15 cellular contexts compared by ENCODE assay signal in genomic region chr1:43165765-43166164, GRCh38. TPM values are rescaled to one million over a fixed set of nuclear protein-coding genes. Genes with fewer than 3 reads are reported as not detected.
DNase-seq lines count a peak whose midpoint lies in the region; ATAC-seq and TF ChIP-seq lines count a peak whose summit lies in the region.
"Had no signal": no experiment of that assay in that cellular context is flagged by ENCODE, and none has a peak within 500 bp of the region (broad histone marks: within the 10 kb centered on the region; RNA-seq: fewer than 3 reads in every experiment).

No MANE protein-coding gene starts in this region.

- no peaks in the 10 kb centered on the region for H3K27me3 Mint-ChIP-seq in mesothelial cell of epicardium (ENCODE audit: low read depth)
- H3K27me3 Mint-ChIP-seq: CD4-positive, alpha-beta memory T cell had no signal

- dilution Hi-C loops in IMR-90 (cut with HindIII; ENCODE audit: low sequenced_read_pairs, unreplicated experiment), result no loop called here

- H3K36me3 ChIP-seq in IMR-90 (ENCODE audit: control insufficient read depth, insufficient read depth, low read length), result peaks cover 36% of the 10 kb centered on the region

- TF ChIP-seq POLR2A in IMR-90 (IDR thresholded peaks at IDR 0.05; ENCODE audit: low read depth, low read length), result no peak

- no peak overlapping the region for H3K4ac ChIP-seq in IMR-90 (ENCODE audit: low read depth, low read length)

- no peak overlapping the region for H2AK9ac ChIP-seq in IMR-90 (replicated peaks; ENCODE audit: low read depth, low read length, poor library complexity)

- H4K5ac ChIP-seq in IMR-90 (ENCODE audit: low read depth, low read length), result no peak overlapping the region

- H3K4me2 ChIP-seq in IMR-90 (ENCODE audit: low read depth, low read length), result no peak overlapping the region
- H3K4me2 ChIP-seq: A549 had no signal

- no peak overlapping the region for H2BK20ac ChIP-seq in IMR-90 (ENCODE audit: low read depth, low read length)

- in situ Hi-C loops in IMR-90 (cut with MboI; ENCODE audit: low sequenced_read_pairs), result no loop called here

- H3K9me3 Mint-ChIP-seq in activated naive CD4-positive, alpha-beta T cell treated with anti-CD3 and anti-CD28 coated beads, Interleukin-2, amount 50 U/mL, for 72 hours, result no peaks in the 10 kb centered on the region
- no peaks in the 10 kb centered on the region for H3K9me3 Mint-ChIP-seq in mesothelial cell of epicardium

- H3K9ac ChIP-seq in IMR-90 (ENCODE audit: low read depth, low read length), result no peak overlapping the region

- no peak overlapping the region for H2AFZ ChIP-seq in IMR-90 (replicated peaks; ENCODE audit: low read length, poor library complexity)

- peaks cover 11 to 16% of the 10 kb centered on the region in 2 donors for H3K36me3 Mint-ChIP-seq in activated naive CD4-positive, alpha-beta T cell treated with anti-CD3 and anti-CD28 coated beads, Interleukin-2, amount 50 U/mL, for 72 hours
- H3K36me3 Mint-ChIP-seq in mesothelial cell of epicardium, result peaks cover 58% of the 10 kb centered on the region

- no peak overlapping the region for H3K4me3 Mint-ChIP-seq in mesothelial cell of epicardium
- H3K4me3 Mint-ChIP-seq: CD4-positive, alpha-beta memory T cell had no signal

- H3K9me1 ChIP-seq in IMR-90 (ENCODE audit: insufficient read depth, low read length), result peaks cover 2% of the 10 kb centered on the region; the same call in 1 of the 2 replicates

- H3K27ac Mint-ChIP-seq in activated naive CD4-positive, alpha-beta T cell treated with anti-CD3 and anti-CD28 coated beads, Interleukin-2, amount 50 U/mL, for 72 hours, result peak overlapping the region; percentile 29 to 51
- H3K27ac Mint-ChIP-seq in mesothelial cell of epicardium, result no peak overlapping the region

- H3K4me3 ChIP-seq in IMR-90 (ENCODE audit: insufficient read depth, low read depth, low read length), result no peak overlapping the region
- H3K4me3 ChIP-seq: A549, HAP-1 had no signal

- H3K4me1 ChIP-seq in IMR-90 (ENCODE audit: control insufficient read depth, insufficient read depth, low read length), result no peaks in the 10 kb centered on the region
- H3K4me1 ChIP-seq: BE2C had no signal

- CTCF ChIA-PET in IMR-90 (lab: Yijun Ruan, JAX), result no interaction called here

- no peak for ATAC-seq in activated naive CD4-positive, alpha-beta T cell treated with anti-CD3 and anti-CD28 coated beads, Interleukin-2, amount 50 U/mL, for 72 hours
- ATAC-seq in IMR-90 (ENCODE audit: low read depth), result no peak
- ATAC-seq in GM19395 (IDR thresholded peaks at IDR 0.05; ENCODE audit: unreplicated experiment), result no peak
- ATAC-seq: A549 had no signal

- DNase-seq in activated naive CD4-positive, alpha-beta T cell treated with anti-CD3 and anti-CD28 coated beads, Interleukin-2, amount 50 U/mL, for 72 hours (ENCODE audit: low spot score in 2 of 2), result no peak
- DNase-seq in activated naive CD4-positive, alpha-beta T cell (lab: John Stamatoyannopoulos, UW), result no peak
- DNase-seq in IMR-90 (no peak), NCI-H526 treated with DMSO at 0.1 percent for 48 hours (lab: John Stamatoyannopoulos, UW) (peak; percentile 39), mesothelial cell of epicardium (ENCODE audit: low spot score in 2 of 2, unreplicated experiment in 2 of 2) (no peak)
- DNase-seq: BE2C; CD4-positive, alpha-beta memory T cell; COR-L47; DMS153; DMS79 treated with DMSO at 0.1 percent for 48 hours; EL had no signal

- H3K27ac ChIP-seq in IMR-90 (ENCODE audit: insufficient read depth, low read length), result no peak overlapping the region
- H3K27ac ChIP-seq: A549, C4-2B had no signal

- H4K91ac ChIP-seq in IMR-90 (ENCODE audit: insufficient read depth, low read depth, low read length), result no peak overlapping the region

- peaks cover 29 to 40% of the 10 kb centered on the region in 2 experiments for H3K79me1 ChIP-seq in IMR-90 (ENCODE audit: low read depth in 1 of 2, low read length in 2 of 2)

- H4K8ac ChIP-seq in IMR-90 (ENCODE audit: low read depth in 2 of 2, low read length in 2 of 2), result no peak overlapping the region

- POLR2A ChIA-PET in IMR-90 (lab: Charles Lee; ENCODE audit: unreplicated experiment), result no interaction called here

- intact Hi-C loops in IMR-90 (cut with micrococcal nuclease), result no loop called here

- H2BK5ac ChIP-seq in IMR-90 (ENCODE audit: low read depth, low read length, poor library complexity, severe bottlenecking), result no peak overlapping the region

- TF ChIP-seq RAD21 in IMR-90 (IDR thresholded peaks at IDR 0.05; ENCODE audit: low read length), result no peak

- no peaks in the 10 kb centered on the region for H3K9me3 ChIP-seq in IMR-90 (ENCODE audit: control insufficient read depth, insufficient read depth, low read length)
- H3K9me3 ChIP-seq: A549, BE2C, HAP-1 had no signal

- no peak overlapping the region for H2BK120ac ChIP-seq in IMR-90 (ENCODE audit: low read depth, low read length)

- no TSS peak for BruUV-seq in IMR-90 (replicated peaks; lab: Mats Ljungman, UMichigan)

- H3K23ac ChIP-seq in IMR-90 (ENCODE audit: low read depth, low read length), result no peak overlapping the region

- H3K18ac ChIP-seq in IMR-90 (ENCODE audit: low read depth, low read length), result no peak overlapping the region

- H2BK15ac ChIP-seq in IMR-90 (ENCODE audit: low read depth, low read length), result no peak overlapping the region

- H3K56ac ChIP-seq in IMR-90 (ENCODE audit: extremely low read depth, insufficient read depth, low read length), result no peak overlapping the region

- no peak overlapping the region for H3K14ac ChIP-seq in IMR-90 (replicated peaks; ENCODE audit: low read depth, low read length)

- H4K20me1 ChIP-seq in IMR-90 (ENCODE audit: insufficient read depth, low read length), result no peaks in the 10 kb centered on the region; the same call in 1 of the 2 replicates

- 90% methylated on average over 4 of the region's 5 CpGs; no CpG with 5 or more reads in 1 of the 2 experiments for WGBS in IMR-90 (ENCODE audit: extremely low coverage in 2 of 2, insufficient read length in 1 of 2), 2 experiments

- H3K27me3 ChIP-seq in IMR-90 (ENCODE audit: control insufficient read depth, insufficient read depth, low read length), result no peaks in the 10 kb centered on the region
- H3K27me3 ChIP-seq: BE2C had no signal

- peaks cover 2% of the 10 kb centered on the region for H3K4me1 Mint-ChIP-seq in mesothelial cell of epicardium

- TF ChIP-seq CTCF in IMR-90 (conservative IDR thresholded peaks at IDR 0.05; ENCODE audit: low read depth, low read length) (no peak), mesothelial cell of epicardium (IDR thresholded peaks at IDR 0.05; ENCODE audit: unreplicated experiment) (no peak)

- H2AK5ac ChIP-seq in IMR-90 (ENCODE audit: low read depth, low read length), result no peak overlapping the region

TF ChIP-seq in IMR-90, 13 proteins besides CTCF, POLR2A, EP300 and RAD21:
- TF ChIP-seq MAFK (IDR thresholded peaks at IDR 0.05; ENCODE audit: low read depth, low read length), result peak; percentile 38
- no peak for TF ChIP-seq MAZ (IDR thresholded peaks at IDR 0.05; ENCODE audit: borderline replicate concordance, low read depth, low read length)

RNA-seq across cellular contexts. Expression of gene EBNA1BP2, which starts 6.3 kb away (rescaled TPM):
- 10 to 100 TPM; 50.2 to 83.4 TPM for total RNA-seq in activated naive CD4-positive, alpha-beta T cell treated with anti-CD3 and anti-CD28 coated beads, Interleukin-2, amount 50 U/mL, for 72 hours
- total RNA-seq in IMR-90 (2012; rRNA removed) (135 and 173 TPM in 2 replicates), mesothelial cell of epicardium (49.1 to 51.3 TPM (median 51.1 TPM) in 3 replicates)
- 79.0 and 82.8 TPM in 2 replicates for polyA plus RNA-seq in IMR-90 (2012; rRNA removed)
- polyA plus RNA-seq in IMR-90 (2012; cell fraction: cytosol; rRNA removed), result 39.0 and 98.0 TPM in 2 replicates
- polyA plus RNA-seq in IMR-90 (2012; cell fraction: nucleus; rRNA removed; ENCODE audit: low replicate concordance), result 35.8 and 55.8 TPM in 2 replicates

RNA-seq across cellular contexts. Expression of gene CFAP57, which starts 6.4 kb away (rescaled TPM):
- under 1 TPM; 0.37 to 0.61 TPM for total RNA-seq in activated naive CD4-positive, alpha-beta T cell treated with anti-CD3 and anti-CD28 coated beads, Interleukin-2, amount 50 U/mL, for 72 hours
- total RNA-seq in IMR-90 (2012; rRNA removed), result 0.28 and 0.36 TPM in 2 replicates
- 0.19 and 0.29 TPM in 2 replicates for polyA plus RNA-seq in IMR-90 (2012; rRNA removed)
- polyA plus RNA-seq in IMR-90 (2012; cell fraction: cytosol; rRNA removed), result 0.11 TPM in 2 replicates
- polyA plus RNA-seq in IMR-90 (2012; cell fraction: nucleus; rRNA removed; ENCODE audit: low replicate concordance), result 0.50 and 2.7 TPM in 2 replicates
- 0.27 to 0.38 TPM (median 0.35 TPM) in 3 replicates for total RNA-seq in mesothelial cell of epicardium
- total RNA-seq: CD4-positive, alpha-beta memory T cell had no signal
